Comparison of ENCODE assay signal across 6 cellular contexts in the genomic region with DNA sequence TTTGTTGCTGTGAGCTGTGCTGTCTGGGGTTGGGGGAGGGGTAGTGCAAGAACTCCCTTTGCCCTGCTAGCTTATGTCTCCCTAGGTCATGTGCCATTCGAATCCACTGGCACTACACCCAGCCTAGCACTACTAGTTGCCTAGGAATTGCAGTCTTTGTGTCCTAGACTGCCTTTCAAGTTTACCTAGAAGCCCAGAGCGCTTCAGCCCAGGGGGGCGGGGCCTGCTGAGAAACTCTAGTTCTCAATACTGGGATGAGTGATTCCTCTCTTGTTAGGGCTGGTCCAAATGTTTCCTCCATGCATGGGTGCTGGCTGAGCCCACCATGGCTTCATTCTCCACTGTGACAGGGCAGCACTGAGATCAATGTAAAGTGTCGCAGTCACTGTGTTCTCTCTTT.
"Had no signal": no experiment of that assay in that cellular context is flagged by ENCODE, and none has a peak within 500 bp of the region (broad histone marks: within the 10 kb centered on the region; RNA-seq: fewer than 3 reads in every experiment).

No MANE protein-coding gene starts in this region.

- H3K4me3 ChIP-seq: GM23248 had no signal

- H3K4me3 Mint-ChIP-seq: H9, IgD-negative memory B cell had no signal

- H3K27me3 Mint-ChIP-seq: IgD-negative memory B cell had no signal

- DNase-seq: GM23248, H9, HCEC 1CT had no signal

- H3K27ac Mint-ChIP-seq: H9 had no signal

- H3K4me1 Mint-ChIP-seq: IgD-negative memory B cell had no signal

- ATAC-seq: HepG2 had no signal

- H3K27ac ChIP-seq: GM23248, HL-60 had no signal

- H3K9me3 Mint-ChIP-seq: H9, IgD-negative memory B cell had no signal
